8 cellular contexts compared by ENCODE assay signal in genomic region chr18:3247243-3248061, GRCh38. TPM values are rescaled to one million over a fixed set of nuclear protein-coding genes. Genes with fewer than 3 reads are reported as not detected.
A peak's percentile ranks its signal among the peaks of the same experiment; 100 is the strongest.
DNase-seq lines count a peak whose midpoint lies in the region; ATAC-seq, FAIRE-seq and TF ChIP-seq lines count a peak whose summit lies in the region.

MYL12A (plus strand) TSS chr18:3247801; CDS start chr18:3253248, 5,447 bp downstream.

- H3K9me3 Mint-ChIP-seq in chondrocyte (ENCODE audit: low read depth), result no peaks in the 10 kb centered on the region

- H3K4me3 Mint-ChIP-seq in chondrocyte (ENCODE audit: unreplicated experiment), result peak within 1 kb of the TSS; percentile 89

- peak within 1 kb of the TSS; percentile 99 to 100 for H3K9ac ChIP-seq in kidney (ENCODE audit: low read length in 2 of 2)

- peak; percentile 88 for ATAC-seq in HG03439 (IDR thresholded peaks at IDR 0.05; ENCODE audit: unreplicated experiment)

- peaks cover 13% of the 10 kb centered on the region for H3K36me3 Mint-ChIP-seq in chondrocyte (ENCODE audit: low read depth)

- H3K27ac Mint-ChIP-seq in chondrocyte (ENCODE audit: unreplicated experiment), result peak within 1 kb of the TSS; percentile 97

- peaks cover 50% of the 10 kb centered on the region for H3K4me1 Mint-ChIP-seq in chondrocyte (ENCODE audit: low read depth)

- DNase-seq in AML-193 (lab: John Stamatoyannopoulos, UW) (peak; percentile 94 to 97), NCI-H510A treated with DMSO at 0.1 percent for 48 hours (lab: John Stamatoyannopoulos, UW) (peak; percentile 98), chondrocyte (ENCODE audit: low spot score) (peak; percentile 99), kidney (peak; percentile 100)
- DNase-seq in activated CD4-positive, alpha-beta T cell treated with anti-CD3 and anti-CD28 coated beads for 24 hours (ENCODE audit: low read depth in 2 of 2), result peak; percentile 88 to 97
- DNase-seq in stimulated activated CD4-positive, alpha-beta T cell treated with anti-CD3 and anti-CD28 coated beads, Interleukin-15, amount 100 ng/mL, for 24 hours, result peak; percentile 99

- no peaks in the 10 kb centered on the region for H3K27me3 Mint-ChIP-seq in chondrocyte (ENCODE audit: low read depth)

- H3K4me3 ChIP-seq in kidney (ENCODE audit: low read length in 2 of 2), result peak within 1 kb of the TSS; percentile 97

- H3K27ac ChIP-seq in kidney (ENCODE audit: low read depth in 2 of 2, low read length in 2 of 2), result peak within 1 kb of the TSS; percentile 97 to 100

- peak; percentile 97 for TF ChIP-seq POLR2A in GM19193 (IDR thresholded peaks at IDR 0.05; ENCODE audit: extremely low read depth, insufficient read depth, insufficient read length)

- FAIRE-seq in kidney (lab: Jason Lieb, UNC), result no peak

- no peak for TF ChIP-seq CTCF in chondrocyte (IDR thresholded peaks at IDR 0.05)
- no peak for TF ChIP-seq CTCF in kidney (IDR thresholded peaks at IDR 0.05; ENCODE audit: borderline replicate concordance, extremely low read depth, insufficient read depth)

- peaks cover 7 to 18% of the 10 kb centered on the region in 2 donors for H3K4me1 ChIP-seq in kidney (ENCODE audit: control insufficient read depth in 1 of 2, insufficient read depth in 1 of 2, low read depth in 1 of 2, low read length in 2 of 2)

- H3K9me3 ChIP-seq in kidney (ENCODE audit: control insufficient read depth in 1 of 2, low read length in 2 of 2), result no peaks in the 10 kb centered on the region

- H3K36me3 ChIP-seq in kidney (ENCODE audit: control insufficient read depth in 1 of 2, insufficient read depth in 2 of 2, low read length in 2 of 2), result no peaks in the 10 kb centered on the region

- intact Hi-C loops in kidney (cut with DNase I), result loop anchor here (10.0 kb wide), 1 partner anchor 313 kb away; no protein-coding TSS in a partner anchor

RNA-seq across cellular contexts. Expression of gene MYL12A, which starts in this region (rescaled TPM):
- total RNA-seq in chondrocyte (426 to 647 TPM (median 621 TPM) in 3 replicates), kidney (450 TPM)
- 442 TPM for polyA plus RNA-seq in kidney (ENCODE audit: insufficient read depth, low read depth, low replicate concordance)

Comparison
In these comparisons a context has a peak if more than half of its experiments do, and no peak if none do; other contexts are left out.
1. Peak in every context shown above with its lines: DNase-seq, ATAC-seq, H3K4me3 ChIP-seq and H3K27ac ChIP-seq.